9 cellular contexts compared by ENCODE assay signal in the genomic region with DNA sequence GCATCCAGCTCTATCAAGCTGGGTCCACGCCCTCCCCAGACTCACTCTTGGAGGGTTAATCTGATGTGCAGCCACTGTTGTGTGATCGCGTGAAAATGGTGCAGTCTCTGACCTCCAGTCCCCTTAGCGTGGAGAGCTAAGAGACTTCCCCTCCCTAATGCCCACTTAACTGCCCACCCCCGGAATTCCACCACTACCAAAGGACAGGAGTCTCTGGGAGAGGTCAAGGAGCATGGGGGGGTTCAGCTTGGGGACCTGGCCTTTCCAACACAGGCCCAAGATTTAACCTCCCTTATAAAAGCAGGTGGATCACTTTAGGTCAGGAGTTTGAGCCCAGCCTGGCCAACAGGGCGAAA. TPM values are rescaled to one million over a fixed set of nuclear protein-coding genes. Genes with fewer than 3 reads are reported as not detected.
DNase-seq lines count a peak whose midpoint lies in the region; ATAC-seq and TF ChIP-seq lines count a peak whose summit lies in the region.
"Had no signal": no experiment of that assay in that cellular context is flagged by ENCODE, and none has a peak within 500 bp of the region (broad histone marks: within the 10 kb centered on the region; RNA-seq: fewer than 3 reads in every experiment).

No MANE protein-coding gene starts in this region.

- no peak overlapping the region for H3K27ac ChIP-seq in CD4-positive, CD25-positive, alpha-beta regulatory T cell (ENCODE audit: insufficient read depth, low read length, poor library complexity, severe bottlenecking)
- H3K27ac ChIP-seq in osteoblast (ENCODE audit: low read depth, low read length), result no peak overlapping the region

- no peaks in the 10 kb centered on the region for H3K9me3 Mint-ChIP-seq in CD4-positive, CD25-positive, alpha-beta regulatory T cell
- peaks cover 10% of the 10 kb centered on the region for H3K9me3 Mint-ChIP-seq in central memory CD8-positive, alpha-beta T cell

- no peak overlapping the region for H2AFZ ChIP-seq in osteoblast (ENCODE audit: low read length)

- no peak for ATAC-seq in CD4-positive, CD25-positive, alpha-beta regulatory T cell (ENCODE audit: low read depth in 2 of 2)
- ATAC-seq in HG03175 (IDR thresholded peaks at IDR 0.05; ENCODE audit: unreplicated experiment) (peak; percentile 8), GM21390 (IDR thresholded peaks at IDR 0.05; ENCODE audit: unreplicated experiment) (no peak)
- no peak for ATAC-seq in central memory CD8-positive, alpha-beta T cell (replicated peaks; ENCODE audit: extremely low read depth, poor library complexity, severe bottlenecking)

- H3K4me3 ChIP-seq in CD4-positive, CD25-positive, alpha-beta regulatory T cell (ENCODE audit: low read depth, low read length), result no peak overlapping the region
- no peak overlapping the region for H3K4me3 ChIP-seq in osteoblast (ENCODE audit: insufficient read depth, low read length)

- no peak overlapping the region for H3K4me2 ChIP-seq in osteoblast (ENCODE audit: insufficient read depth, low read length)

- no peaks in the 10 kb centered on the region for H3K27me3 Mint-ChIP-seq in CD4-positive, CD25-positive, alpha-beta regulatory T cell
- no peaks in the 10 kb centered on the region for H3K27me3 Mint-ChIP-seq in central memory CD8-positive, alpha-beta T cell

- peaks cover 39% of the 10 kb centered on the region for H3K36me3 ChIP-seq in CD4-positive, CD25-positive, alpha-beta regulatory T cell (ENCODE audit: control insufficient read depth, insufficient read depth, low read length)
- peaks cover 41% of the 10 kb centered on the region for H3K36me3 ChIP-seq in osteoblast (ENCODE audit: insufficient read depth, low read length)

- peaks cover 82% of the 10 kb centered on the region for H3K79me2 ChIP-seq in osteoblast (ENCODE audit: insufficient read depth, low read length)

- DNase-seq in CD4-positive, CD25-positive, alpha-beta regulatory T cell, result no peak
- no peak for DNase-seq in central memory CD8-positive, alpha-beta T cell (ENCODE audit: low spot score in 2 of 2)
- DNase-seq in osteoblast (ENCODE audit: insufficient read length, low spot score, missing footprints) (peak; percentile 0), islet precursor cell (no peak), iPS-NIHi11 (ENCODE audit: low spot score) (no peak)
- no peak for DNase-seq in stimulated activated naive CD4-positive, alpha-beta T cell (lab: John Stamatoyannopoulos, UW)
- DNase-seq: NCI-H2171 had no signal

- no peak overlapping the region for H3K4me3 Mint-ChIP-seq in CD4-positive, CD25-positive, alpha-beta regulatory T cell
- H3K4me3 Mint-ChIP-seq in central memory CD8-positive, alpha-beta T cell, result peak overlapping the region; percentile 65

- H4K20me1 ChIP-seq in osteoblast (ENCODE audit: insufficient read depth, low read length), result peaks cover 58% of the 10 kb centered on the region

- peaks cover 18% of the 10 kb centered on the region for H3K36me3 Mint-ChIP-seq in CD4-positive, CD25-positive, alpha-beta regulatory T cell
- peaks cover 26% of the 10 kb centered on the region for H3K36me3 Mint-ChIP-seq in central memory CD8-positive, alpha-beta T cell (ENCODE audit: insufficient read depth)

- no peaks in the 10 kb centered on the region for H3K9me3 ChIP-seq in CD4-positive, CD25-positive, alpha-beta regulatory T cell (ENCODE audit: control insufficient read depth in 2 of 2, low read length in 2 of 2)
- no peaks in the 10 kb centered on the region for H3K9me3 ChIP-seq in osteoblast (ENCODE audit: low read depth, low read length)

- peaks cover 50% of the 10 kb centered on the region for H3K4me1 ChIP-seq in CD4-positive, CD25-positive, alpha-beta regulatory T cell (ENCODE audit: control insufficient read depth, insufficient read depth, low read length, poor library complexity, severe bottlenecking)
- peaks cover 29% of the 10 kb centered on the region for H3K4me1 ChIP-seq in osteoblast (ENCODE audit: insufficient read depth, low read length)

- H3K4me1 Mint-ChIP-seq in CD4-positive, CD25-positive, alpha-beta regulatory T cell, result peaks cover 26 to 62% (median 48%) of the 10 kb centered on the region in 4 donors
- peaks cover 70% of the 10 kb centered on the region for H3K4me1 Mint-ChIP-seq in central memory CD8-positive, alpha-beta T cell

- TF ChIP-seq CTCF in osteoblast (IDR thresholded peaks at IDR 0.05; ENCODE audit: extremely low read depth, low read depth, low read length), result no peak

- no peaks in the 10 kb centered on the region for H3K27me3 ChIP-seq in CD4-positive, CD25-positive, alpha-beta regulatory T cell (ENCODE audit: control insufficient read depth, insufficient read depth, low read length)
- H3K27me3 ChIP-seq in osteoblast (ENCODE audit: insufficient read depth, low read length), result no peaks in the 10 kb centered on the region

- peak overlapping the region in 2 of 3 donors; percentile 85 to 94 for H3K27ac Mint-ChIP-seq in CD4-positive, CD25-positive, alpha-beta regulatory T cell
- peak overlapping the region; percentile 84 for H3K27ac Mint-ChIP-seq in central memory CD8-positive, alpha-beta T cell (ENCODE audit: low read depth)

RNA-seq across cellular contexts. Expression of gene CCDC12, which starts 48.8 kb away (rescaled TPM):
- total RNA-seq in CD4-positive, CD25-positive, alpha-beta regulatory T cell, result 71.8 TPM
- 100 to 1,000 TPM in 3 of 4 donors, 10 to 100 TPM in 1; 90.4 to 116 (median 106) TPM for polyA plus RNA-seq in CD4-positive, CD25-positive, alpha-beta regulatory T cell
- 17.4 and 20.6 TPM in 2 replicates for total RNA-seq in osteoblast

RNA-seq across cellular contexts. Expression of gene PTH1R, which starts 50.2 kb away (rescaled TPM):
- total RNA-seq in CD4-positive, CD25-positive, alpha-beta regulatory T cell, result not detected
- not detected for polyA plus RNA-seq in CD4-positive, CD25-positive, alpha-beta regulatory T cell
- 0.29 and 0.36 TPM in 2 replicates for total RNA-seq in osteoblast

RNA-seq across cellular contexts. Expression of gene NBEAL2, which starts 51.8 kb away (rescaled TPM):
- total RNA-seq in CD4-positive, CD25-positive, alpha-beta regulatory T cell, result 429 TPM
- polyA plus RNA-seq in CD4-positive, CD25-positive, alpha-beta regulatory T cell, result 10 to 100 TPM in 2 of 4 donors, 1 to 10 TPM in 2; 4.7 to 13.5 (median 8.6) TPM
- total RNA-seq in osteoblast, result 2.1 and 4.3 TPM in 2 replicates

Comparison
In these comparisons a context has a peak if more than half of its experiments do, and no peak if none do; other contexts are left out.
1. RNA of gene NBEAL2, which starts 51.8 kb away (total RNA-seq): 429 TPM in CD4-positive, CD25-positive, alpha-beta regulatory T cell (single experiment); 2.1 to 4.3 TPM in osteoblast; every median in the first group is over 10 times any median in the second.